In the genomic region with DNA sequence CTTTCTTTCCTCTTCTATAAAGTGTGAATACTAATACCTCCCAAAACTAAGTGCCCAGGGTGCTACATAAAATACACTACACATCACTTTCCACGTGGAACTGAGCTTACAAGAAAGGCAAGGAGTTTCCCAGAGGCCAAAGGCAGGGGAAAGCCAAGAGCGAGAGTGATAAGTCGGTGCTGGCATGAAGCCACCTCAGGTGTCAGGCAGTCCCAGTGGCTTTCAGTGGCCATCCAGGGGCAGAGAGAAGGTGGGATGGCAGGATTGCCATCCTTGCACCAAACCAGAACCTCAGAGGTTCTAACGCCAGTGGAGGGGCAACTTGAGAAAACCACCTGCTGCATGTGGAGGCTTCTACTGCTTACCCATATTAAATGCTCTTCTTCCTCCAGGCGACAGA, we compare ENCODE assay signal across 1 cellular context.
TF ChIP-seq lines count a peak whose summit lies in the region.

No MANE protein-coding gene starts in this region.

TF ChIP-seq in IMR-90, 13 proteins besides CTCF, POLR2A, EP300 and RAD21:
- TF ChIP-seq NFE2L2 (IDR thresholded peaks at IDR 0.05; ENCODE audit: low read depth, low read length) (no peak), BHLHE40 (IDR thresholded peaks at IDR 0.05; ENCODE audit: low read depth, low read length) (no peak), FOS (IDR thresholded peaks at IDR 0.05; ENCODE audit: low read depth, low read length) (no peak), MAZ (IDR thresholded peaks at IDR 0.05; ENCODE audit: borderline replicate concordance, low read depth, low read length) (no peak), MAFK (IDR thresholded peaks at IDR 0.05; ENCODE audit: low read depth, low read length) (no peak), CHD1 (IDR thresholded peaks at IDR 0.05; ENCODE audit: low read depth, low read length) (no peak), CEBPB (IDR thresholded peaks at IDR 0.05; ENCODE audit: low read depth, low read length) (no peak), ELK1 (IDR thresholded peaks at IDR 0.05; ENCODE audit: borderline replicate concordance, low read depth, low read length) (no peak), RFX5 (IDR thresholded peaks at IDR 0.05; ENCODE audit: low read depth, low read length) (no peak), MXI1 (IDR thresholded peaks at IDR 0.05; ENCODE audit: borderline replicate concordance, low read depth, low read length) (no peak), RCOR1 (IDR thresholded peaks at IDR 0.05; ENCODE audit: insufficient replicate concordance, low read length) (no peak), SMC3 (IDR thresholded peaks at IDR 0.05; ENCODE audit: low read depth, low read length) (no peak)
- TF ChIP-seq, protein P1, sequence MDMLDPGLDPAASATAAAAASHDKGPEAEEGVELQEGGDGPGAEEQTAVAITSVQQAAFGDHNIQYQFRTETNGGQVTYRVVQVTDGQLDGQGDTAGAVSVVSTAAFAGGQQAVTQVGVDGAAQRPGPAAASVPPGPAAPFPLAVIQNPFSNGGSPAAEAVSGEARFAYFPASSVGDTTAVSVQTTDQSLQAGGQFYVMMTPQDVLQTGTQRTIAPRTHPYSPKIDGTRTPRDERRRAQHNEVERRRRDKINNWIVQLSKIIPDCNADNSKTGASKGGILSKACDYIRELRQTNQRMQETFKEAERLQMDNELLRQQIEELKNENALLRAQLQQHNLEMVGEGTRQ (IDR thresholded peaks at IDR 0.05; ENCODE audit: low read depth, low read length), result no peak
